ENCODE assay signal across 19 cellular contexts in genomic region chr17:18278867-18279266, GRCh38.
"Had no signal": no experiment of that assay in that cellular context is flagged by ENCODE, and none has a peak within 500 bp of the region (broad histone marks: within the 10 kb centered on the region; RNA-seq: fewer than 3 reads in every experiment).

No MANE protein-coding gene starts in this region.

- H3K27me3 ChIP-seq: ascending aorta, heart left ventricle, neutrophil, pancreas, transverse colon had no signal

- H3K4me1 ChIP-seq: ascending aorta, pancreas, transverse colon had no signal

- H3K27ac ChIP-seq: ascending aorta, epithelial cell of prostate, heart left ventricle, neutrophil, pancreas, skin epidermis, transverse colon, WERI-Rb-1 had no signal

- H3K9me3 ChIP-seq: ascending aorta, heart left ventricle, neutrophil, pancreas, transverse colon had no signal

- H3K4me3 ChIP-seq: ascending aorta, heart left ventricle, pancreas, skin epidermis, transverse colon had no signal

- DNase-seq: activated CD4-positive, alpha-beta T cell treated with anti-CD3 and anti-CD28 coated beads, Interleukin-2, amount 50 U/mL, for 1 hour; activated CD4-positive, CD25-positive, alpha-beta regulatory T cell treated with anti-CD3 and anti-CD28 coated beads, Interleukin-2, amount 50 U/mL, for 72 hours; activated CD8-positive, alpha-beta T cell treated with anti-CD3 and anti-CD28 coated beads, Interleukin-2, amount 10 ng/mL, durations not matched to agents 7 days and 5 days; activated gamma-delta T cell treated with Interleukin-2 at 50 U/mL for 16 hours; activated T-cell treated with anti-CD3 and anti-CD28 coated beads, Interleukin-2, amount 50 U/mL, for 1 hour; cerebellar nuclear complex; cortex of kidney; heart left ventricle; left colon; right cardiac atrium; stimulated activated CD4-positive, alpha-beta T cell treated with anti-CD3 and anti-CD28 coated beads, Interleukin-2, amount 100 ng/mL, for 24 hours; transverse colon; WERI-Rb-1 had no signal

- ATAC-seq: activated CD8-positive, alpha-beta T cell treated with anti-CD3 and anti-CD28 coated beads, Interleukin-2, amount 10 ng/mL, durations not matched to agents 7 days and 5 days; heart left ventricle; left colon; pancreas; right cardiac atrium; stimulated activated memory B cell treated with anti-CD40 and anti-IgM and Interleukin-4, amounts not matched to agents 10 μg/mL and 1 μg/mL and 100 μg/mL, for 72 hours had no signal
